In genomic region chr6:35725721-35726438, GRCh38 we compare ENCODE assay signal across 1 cellular context.
TF ChIP-seq lines count a peak whose summit lies in the region.

No MANE protein-coding gene starts in this region.

TF ChIP-seq in HCT116, 20 proteins besides CTCF, POLR2A, EP300 and RAD21 (continued from another document):
- no peak for TF ChIP-seq ZBTB33 (IDR thresholded peaks at IDR 0.05; ENCODE audit: extremely low read depth, insufficient replicate concordance, low read length)
- no peak for TF ChIP-seq REST (IDR thresholded peaks at IDR 0.05; ENCODE audit: low read depth)
- TF ChIP-seq ZNF274 (IDR thresholded peaks at IDR 0.05; ENCODE audit: low read depth, low read length): no peak
- TF ChIP-seq EZH2 (IDR thresholded peaks at IDR 0.05): no peak
- TF ChIP-seq YY1 (IDR thresholded peaks at IDR 0.05; ENCODE audit: extremely low read depth, insufficient replicate concordance, low read depth, low read length): no peak
- no peak for TF ChIP-seq EGR1 (IDR thresholded peaks at IDR 0.05; ENCODE audit: low read depth)
- no peak for TF ChIP-seq JUND (IDR thresholded peaks at IDR 0.05)
